ENCODE assay signal across 13 cellular contexts in the genomic region with DNA sequence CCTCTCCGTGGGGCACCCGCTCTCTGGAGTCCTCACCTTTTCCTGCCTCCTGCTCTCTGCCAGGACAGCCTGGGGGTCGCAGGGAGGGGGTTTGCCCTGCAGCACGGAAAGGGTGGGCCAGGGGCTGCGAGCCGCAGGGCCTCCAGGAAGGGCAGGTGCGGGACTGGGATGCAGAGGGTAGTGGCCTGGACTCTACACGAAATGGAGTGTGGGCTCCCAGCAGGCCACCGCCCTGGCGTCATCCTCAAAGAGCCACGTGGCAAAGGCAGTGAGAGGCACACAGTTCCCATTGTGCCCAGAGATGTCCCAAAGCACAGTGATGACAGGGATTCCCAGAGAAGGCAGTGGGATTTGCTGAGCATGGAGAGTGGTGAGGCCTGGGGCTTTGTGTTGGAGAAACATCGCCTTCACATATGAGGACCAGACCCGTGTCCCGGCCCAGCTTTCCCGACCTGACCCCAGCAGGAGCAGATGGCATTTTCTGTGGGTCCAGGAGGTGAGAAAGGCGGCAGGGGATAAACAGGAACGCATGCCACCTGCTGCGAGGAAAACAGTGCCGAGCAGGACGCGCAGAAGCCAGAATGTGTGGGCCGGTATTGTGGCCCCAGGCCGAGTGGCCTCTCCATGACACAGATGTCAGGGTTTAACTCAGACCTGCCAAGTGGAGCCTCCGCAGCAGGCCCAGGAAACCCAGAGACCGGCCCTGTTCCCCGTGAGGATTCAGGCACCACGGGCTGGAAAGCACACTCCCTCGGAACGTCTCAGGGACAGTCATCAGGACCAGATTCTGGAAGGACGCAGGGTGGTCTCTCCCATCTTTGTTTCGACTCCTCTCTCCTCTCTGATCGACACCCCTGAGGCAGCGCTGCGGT.
A peak's percentile ranks its signal among the peaks of the same experiment; 100 is the strongest.
DNase-seq lines count a peak whose midpoint lies in the region; ATAC-seq and TF ChIP-seq lines count a peak whose summit lies in the region.
"Had no signal": no experiment of that assay in that cellular context is flagged by ENCODE, and none has a peak within 500 bp of the region (broad histone marks: within the 10 kb centered on the region; RNA-seq: fewer than 3 reads in every experiment).

No MANE protein-coding gene starts in this region.

- peak overlapping the region; percentile 27 for H2AK5ac ChIP-seq in neuronal stem cell (ENCODE audit: low read depth, low read length)

- H4K8ac ChIP-seq in neuronal stem cell (ENCODE audit: low read depth, low read length) = no peak overlapping the region

- H3K27ac ChIP-seq in right atrium auricular region (no peak overlapping the region), neuronal stem cell (replicated peaks; ENCODE audit: low read length) (no peak overlapping the region), Peyer's patch (no peak overlapping the region)

- no peak overlapping the region for H3K4me3 Mint-ChIP-seq in natural killer cell treated with Interleukin-12 subunit alpha and Interleukin-12 subunit beta and Interleukin-15 and Interleukin-18, amount 100 ng/mL, for 72 hours
- H3K4me3 Mint-ChIP-seq in natural killer cell (no peak overlapping the region), nephron progenitor cell (no peak overlapping the region)
- H3K4me3 Mint-ChIP-seq: B cell; CD4-positive, alpha-beta T cell had no signal

- no peak for TF ChIP-seq CTCF in natural killer cell (IDR thresholded peaks at IDR 0.05)
- TF ChIP-seq CTCF in right atrium auricular region (IDR thresholded peaks at IDR 0.05) = no peak
- no peak for TF ChIP-seq CTCF in Peyer's patch (IDR thresholded peaks at IDR 0.05)
- no peak for TF ChIP-seq CTCF in nephron progenitor cell (IDR thresholded peaks at IDR 0.05)

- H3K4me3 ChIP-seq in right atrium auricular region = no peak overlapping the region
- no peak overlapping the region for H3K4me3 ChIP-seq in neuronal stem cell (ENCODE audit: low read length in 2 of 2)
- H3K4me3 ChIP-seq in Peyer's patch = no peak overlapping the region
- H3K4me3 ChIP-seq: HAP-1 had no signal

- ATAC-seq in natural killer cell treated with Interleukin-12 subunit alpha and Interleukin-12 subunit beta and Interleukin-15 and Interleukin-18, amount 100 ng/mL, for 72 hours = peak; percentile 5 to 20
- no peak for ATAC-seq in natural killer cell

- H3K36me3 ChIP-seq in right atrium auricular region (no peaks in the 10 kb centered on the region), neuronal stem cell (replicated peaks in 1 of 2; ENCODE audit: control insufficient read depth in 2 of 2, insufficient read depth in 2 of 2, low read length in 2 of 2) (peaks cover 0 to 2% of the 10 kb centered on the region in 2 donors), Peyer's patch (no peaks in the 10 kb centered on the region)
- H3K36me3 ChIP-seq: HAP-1 had no signal

- peaks cover 12% of the 10 kb centered on the region for H3K36me3 Mint-ChIP-seq in natural killer cell treated with Interleukin-12 subunit alpha and Interleukin-12 subunit beta and Interleukin-15 and Interleukin-18, amount 100 ng/mL, for 72 hours
- H3K36me3 Mint-ChIP-seq in natural killer cell (no peaks in the 10 kb centered on the region), nephron progenitor cell (ENCODE audit: low read depth) (no peaks in the 10 kb centered on the region)

- H2BK15ac ChIP-seq in neuronal stem cell (ENCODE audit: low read length) = peak overlapping the region; percentile 15

- H3K9me3 ChIP-seq in right atrium auricular region = no peaks in the 10 kb centered on the region
- peaks cover 0 to 12% of the 10 kb centered on the region in 2 donors for H3K9me3 ChIP-seq in neuronal stem cell (replicated peaks in 1 of 2; ENCODE audit: control insufficient read depth in 2 of 2, insufficient read depth in 1 of 2, low read depth in 1 of 2, low read length in 2 of 2)
- H3K9me3 ChIP-seq in Peyer's patch = peaks cover 0 to 11% (median 0%) of the 10 kb centered on the region in 4 donors
- H3K9me3 ChIP-seq: HAP-1 had no signal

- H3K4me1 ChIP-seq in right atrium auricular region (no peaks in the 10 kb centered on the region), neuronal stem cell (ENCODE audit: control insufficient read depth in 2 of 2, insufficient read depth in 1 of 2, low read depth in 1 of 2, low read length in 2 of 2) (peaks cover 0 to 2% of the 10 kb centered on the region in 2 donors), Peyer's patch (no peaks in the 10 kb centered on the region)
- H3K4me1 ChIP-seq: HAP-1 had no signal

- peak overlapping the region; percentile 17 for H2BK5ac ChIP-seq in neuronal stem cell (ENCODE audit: low read length)

- H3K9me3 Mint-ChIP-seq in natural killer cell treated with Interleukin-12 subunit alpha and Interleukin-12 subunit beta and Interleukin-15 and Interleukin-18, amount 100 ng/mL, for 72 hours = peaks cover 19% of the 10 kb centered on the region
- H3K9me3 Mint-ChIP-seq in natural killer cell (peaks cover 10 to 11% of the 10 kb centered on the region in 2 donors), nephron progenitor cell (peaks cover 18% of the 10 kb centered on the region)

- no peak for DNase-seq in natural killer cell treated with Interleukin-12 subunit alpha and Interleukin-12 subunit beta and Interleukin-15 and Interleukin-18, amount 100 ng/mL, for 72 hours (ENCODE audit: low spot score)
- DNase-seq in natural killer cell (no peak), right atrium auricular region (ENCODE audit: low spot score) (peak; percentile 42), neuronal stem cell (ENCODE audit: low spot score) (no peak), Peyer's patch (no peak), H4 (ENCODE audit: low spot score) (no peak), nephron progenitor cell (no peak)
- DNase-seq: C1 segment of cervical spinal cord; Calu3; CD4-positive, alpha-beta T cell; DMS 273 treated with DMSO at 0.1 percent for 48 hours had no signal

- H3K9ac ChIP-seq in neuronal stem cell (ENCODE audit: low read depth, low read length, poor library complexity) = no peak overlapping the region

- H3K4me2 ChIP-seq in neuronal stem cell (ENCODE audit: insufficient read depth, low read length, poor library complexity, severe bottlenecking) = no peak overlapping the region

- no peak overlapping the region for H3K4ac ChIP-seq in neuronal stem cell (ENCODE audit: low read length)

- peaks cover 0 to 2% of the 10 kb centered on the region in 2 donors for H3K4me1 Mint-ChIP-seq in natural killer cell treated with Interleukin-12 subunit alpha and Interleukin-12 subunit beta and Interleukin-15 and Interleukin-18, amount 100 ng/mL, for 72 hours (ENCODE audit: low read depth in 2 of 2)
- H3K4me1 Mint-ChIP-seq in natural killer cell (no peaks in the 10 kb centered on the region), nephron progenitor cell (peaks cover 27% of the 10 kb centered on the region)
- H3K4me1 Mint-ChIP-seq: B cell had no signal

- H3K27me3 Mint-ChIP-seq in natural killer cell treated with Interleukin-12 subunit alpha and Interleukin-12 subunit beta and Interleukin-15 and Interleukin-18, amount 100 ng/mL, for 72 hours = no peaks in the 10 kb centered on the region
- H3K27me3 Mint-ChIP-seq in natural killer cell (ENCODE audit: low read depth in 2 of 2) = peaks cover 0 to 3% of the 10 kb centered on the region in 2 donors
- peaks cover 16% of the 10 kb centered on the region for H3K27me3 Mint-ChIP-seq in nephron progenitor cell (ENCODE audit: low read depth, poor library complexity)
- H3K27me3 Mint-ChIP-seq: B cell; CD4-positive, alpha-beta T cell had no signal

- TF ChIP-seq POLR2A in Peyer's patch (IDR thresholded peaks at IDR 0.05) = no peak

- no CpG with 5 or more reads among the region's 34 CpGs for WGBS in neuronal stem cell (ENCODE audit: extremely low coverage in 2 of 2, insufficient read length in 2 of 2, insufficient replicate concordance in 1 of 2), 2 donors

- no peak overlapping the region for H3K23ac ChIP-seq in neuronal stem cell (ENCODE audit: low read depth, low read length, poor library complexity)

- H3K14ac ChIP-seq in neuronal stem cell (ENCODE audit: low read length) = no peak overlapping the region

- no peaks in the 10 kb centered on the region for H3K79me1 ChIP-seq in neuronal stem cell (ENCODE audit: low read depth, low read length)

- H2BK120ac ChIP-seq in neuronal stem cell (ENCODE audit: low read depth, low read length) = no peak overlapping the region

- H4K91ac ChIP-seq in neuronal stem cell (ENCODE audit: low read depth, low read length, poor library complexity) = no peak overlapping the region

- H3K27me3 ChIP-seq in right atrium auricular region = no peaks in the 10 kb centered on the region
- H3K27me3 ChIP-seq in neuronal stem cell (ENCODE audit: control insufficient read depth in 3 of 3, insufficient read depth in 3 of 3, low read depth in 1 of 3, low read length in 3 of 3) = peaks cover 0 to 4% (median 0%) of the 10 kb centered on the region in 3 experiments
- H3K27me3 ChIP-seq in Peyer's patch = no peaks in the 10 kb centered on the region

- H3K27ac Mint-ChIP-seq in natural killer cell treated with Interleukin-12 subunit alpha and Interleukin-12 subunit beta and Interleukin-15 and Interleukin-18, amount 100 ng/mL, for 72 hours = no peak overlapping the region
- H3K27ac Mint-ChIP-seq in natural killer cell (no peak overlapping the region), nephron progenitor cell (no peak overlapping the region)
- H3K27ac Mint-ChIP-seq: B cell; CD4-positive, alpha-beta T cell had no signal

- no peak overlapping the region for H2BK12ac ChIP-seq in neuronal stem cell (ENCODE audit: low read length)

- intact Hi-C loops in natural killer cell (cut with micrococcal nuclease) = no loop called here

- H3K18ac ChIP-seq in neuronal stem cell (ENCODE audit: low read length) = peak overlapping the region; percentile 52

- no peak overlapping the region for H2AFZ ChIP-seq in neuronal stem cell (ENCODE audit: low read length)

Comparison
In these comparisons a context has a peak if more than half of its experiments do, and no peak if none do; other contexts are left out.
1. ATAC-seq: peak in natural killer cell treated with Interleukin-12 subunit alpha and Interleukin-12 subunit beta and Interleukin-15 and Interleukin-18, amount 100 ng/mL, for 72 hours (2 of 2); none in natural killer cell (0 of 3).